Comparison of ENCODE assay signal across 1 cellular context in the genomic region with DNA sequence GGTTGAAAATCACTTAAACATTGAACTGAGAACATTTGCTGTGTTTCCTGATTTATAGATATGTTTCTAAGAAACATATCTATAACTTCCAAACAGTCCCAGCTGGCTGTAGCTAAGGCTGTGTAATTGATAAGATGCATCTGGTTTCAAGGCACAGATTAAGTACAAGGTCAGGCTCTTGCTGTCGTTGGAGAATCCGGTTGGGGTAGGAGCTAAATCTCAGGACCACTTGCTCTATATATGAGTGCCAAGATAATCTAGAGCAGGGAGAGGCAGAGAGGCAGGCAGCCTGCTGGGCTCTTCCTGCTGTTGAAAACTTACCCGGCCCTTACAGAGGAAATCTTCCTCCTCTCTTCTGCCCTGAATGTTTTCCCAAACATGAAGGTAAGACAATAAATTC.
TF ChIP-seq lines count a peak whose summit lies in the region.

A gene (plus strand): TSS at position 265 of the 400 bp plus-strand sequence. CDS start 114 bp downstream, at position 379.

TF ChIP-seq in IMR-90, 13 proteins besides CTCF, POLR2A, EP300 and RAD21:
- TF ChIP-seq MAZ (IDR thresholded peaks at IDR 0.05; ENCODE audit: borderline replicate concordance, low read depth, low read length) = no peak
- no peak for TF ChIP-seq CHD1 (IDR thresholded peaks at IDR 0.05; ENCODE audit: low read depth, low read length)
- TF ChIP-seq, protein P1, sequence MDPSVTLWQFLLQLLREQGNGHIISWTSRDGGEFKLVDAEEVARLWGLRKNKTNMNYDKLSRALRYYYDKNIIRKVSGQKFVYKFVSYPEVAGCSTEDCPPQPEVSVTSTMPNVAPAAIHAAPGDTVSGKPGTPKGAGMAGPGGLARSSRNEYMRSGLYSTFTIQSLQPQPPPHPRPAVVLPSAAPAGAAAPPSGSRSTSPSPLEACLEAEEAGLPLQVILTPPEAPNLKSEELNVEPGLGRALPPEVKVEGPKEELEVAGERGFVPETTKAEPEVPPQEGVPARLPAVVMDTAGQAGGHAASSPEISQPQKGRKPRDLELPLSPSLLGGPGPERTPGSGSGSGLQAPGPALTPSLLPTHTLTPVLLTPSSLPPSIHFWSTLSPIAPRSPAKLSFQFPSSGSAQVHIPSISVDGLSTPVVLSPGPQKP (IDR thresholded peaks at IDR 0.05; ENCODE audit: borderline replicate concordance, low read depth, low read length) = no peak
- TF ChIP-seq CEBPB (IDR thresholded peaks at IDR 0.05; ENCODE audit: low read depth, low read length) = no peak
- TF ChIP-seq RFX5 (IDR thresholded peaks at IDR 0.05; ENCODE audit: low read depth, low read length) = no peak
- TF ChIP-seq SMC3 (IDR thresholded peaks at IDR 0.05; ENCODE audit: low read depth, low read length) = no peak
- no peak for TF ChIP-seq MXI1 (IDR thresholded peaks at IDR 0.05; ENCODE audit: borderline replicate concordance, low read depth, low read length)
- no peak for TF ChIP-seq BHLHE40 (IDR thresholded peaks at IDR 0.05; ENCODE audit: low read depth, low read length)
- no peak for TF ChIP-seq NFE2L2 (IDR thresholded peaks at IDR 0.05; ENCODE audit: low read depth, low read length)
- TF ChIP-seq MAFK (IDR thresholded peaks at IDR 0.05; ENCODE audit: low read depth, low read length) = no peak
- TF ChIP-seq RCOR1 (IDR thresholded peaks at IDR 0.05; ENCODE audit: insufficient replicate concordance, low read length) = no peak
- TF ChIP-seq FOS (IDR thresholded peaks at IDR 0.05; ENCODE audit: low read depth, low read length) = no peak
